ENCODE assay signal across 8 cellular contexts in genomic region chr4:17595471-17596005, GRCh38. TPM values are rescaled to one million over a fixed set of nuclear protein-coding genes. Genes with fewer than 3 reads are reported as not detected.
DNase-seq lines count a peak whose midpoint lies in the region; ATAC-seq and TF ChIP-seq lines count a peak whose summit lies in the region.
"Had no signal": no experiment of that assay in that cellular context is flagged by ENCODE, and none has a peak within 500 bp of the region (broad histone marks: within the 10 kb centered on the region; RNA-seq: fewer than 3 reads in every experiment).

No MANE protein-coding gene starts in this region.

- no peaks in the 10 kb centered on the region for H3K4me1 ChIP-seq in naive thymus-derived CD4-positive, alpha-beta T cell (ENCODE audit: control insufficient read depth in 2 of 2, insufficient read depth in 2 of 2, low read length in 2 of 2)
- no peaks in the 10 kb centered on the region for H3K4me1 ChIP-seq in hepatocyte (ENCODE audit: insufficient read depth)

- H3K4me3 ChIP-seq in naive thymus-derived CD4-positive, alpha-beta T cell (ENCODE audit: low read length) = no peak overlapping the region
- no peak overlapping the region for H3K4me3 ChIP-seq in hepatocyte

- no peaks in the 10 kb centered on the region for H3K27me3 ChIP-seq in naive thymus-derived CD4-positive, alpha-beta T cell (ENCODE audit: control insufficient read depth in 2 of 2, insufficient read depth in 2 of 2, low read length in 2 of 2)
- no peaks in the 10 kb centered on the region for H3K27me3 ChIP-seq in hepatocyte

- no peaks in the 10 kb centered on the region for H3K9me2 ChIP-seq in hepatocyte (replicated peaks; ENCODE audit: insufficient read depth)

- no peak overlapping the region for H3K4me2 ChIP-seq in hepatocyte

- POLR2A ChIA-PET in naive thymus-derived CD4-positive, alpha-beta T cell (lab: Charles Lee) = interaction anchor here (1.2 kb wide), 1 partner anchor 19 kb away, joined by 3 read pairs; the partner anchor contains the start of gene MED28

- H3K27ac ChIP-seq in naive thymus-derived CD4-positive, alpha-beta T cell (ENCODE audit: low read depth, low read length) = no peak overlapping the region
- H3K27ac ChIP-seq in hepatocyte = no peak overlapping the region

- peaks cover 0 to 22% (median 5%) of the 10 kb centered on the region in 7 donors for H3K4me1 Mint-ChIP-seq in naive thymus-derived CD4-positive, alpha-beta T cell
- H3K4me1 Mint-ChIP-seq in nephron progenitor cell = no peaks in the 10 kb centered on the region

- TF ChIP-seq CTCF in nephron progenitor cell (IDR thresholded peaks at IDR 0.05) = no peak
- no peak for TF ChIP-seq CTCF in hepatocyte (IDR thresholded peaks at IDR 0.05; ENCODE audit: poor library complexity)

- H3K36me3 Mint-ChIP-seq in naive thymus-derived CD4-positive, alpha-beta T cell = peaks cover 6 to 56% (median 20%) of the 10 kb centered on the region in 5 donors
- peaks cover 40% of the 10 kb centered on the region for H3K36me3 Mint-ChIP-seq in nephron progenitor cell (ENCODE audit: low read depth)

- no peaks in the 10 kb centered on the region for H3K79me2 ChIP-seq in hepatocyte

- no peaks in the 10 kb centered on the region for H3K9me3 Mint-ChIP-seq in naive thymus-derived CD4-positive, alpha-beta T cell
- H3K9me3 Mint-ChIP-seq in nephron progenitor cell = no peaks in the 10 kb centered on the region

- no peak for DNase-seq in naive thymus-derived CD4-positive, alpha-beta T cell
- DNase-seq in nephron progenitor cell = no peak
- DNase-seq in activated T-cell treated with anti-CD3 and anti-CD28 coated beads, Interleukin-2, amount 50 U/mL, for 1 hour = no peak
- DNase-seq in hepatocyte (ENCODE audit: low spot score) = no peak
- DNase-seq: small intestine had no signal

- intact Hi-C loops in naive thymus-derived CD4-positive, alpha-beta T cell (cut with micrococcal nuclease) = loop anchor here in 1 of 2 donors (2.0 kb wide), 2 partner anchors 19 kb away; partner anchors contain the start of genes LAP3 and MED28

- CTCF ChIA-PET in naive thymus-derived CD4-positive, alpha-beta T cell (lab: Charles Lee) = no interaction called here

- ATAC-seq in GM19025 (IDR thresholded peaks at IDR 0.05; ENCODE audit: low read depth, unreplicated experiment) (peak; percentile 69), HG02623 (IDR thresholded peaks at IDR 0.05; ENCODE audit: unreplicated experiment) (peak; percentile 86), HG03571 (IDR thresholded peaks at IDR 0.05; ENCODE audit: unreplicated experiment) (peak; percentile 81)
- ATAC-seq in naive thymus-derived CD4-positive, alpha-beta T cell = peak; percentile 66

- H3K27ac Mint-ChIP-seq in naive thymus-derived CD4-positive, alpha-beta T cell = peak overlapping the region in 2 of 9 donors; percentile 13 to 43
- H3K27ac Mint-ChIP-seq in nephron progenitor cell = no peak overlapping the region

- no peak overlapping the region for H2AFZ ChIP-seq in hepatocyte

- no peaks in the 10 kb centered on the region for H3K9me3 ChIP-seq in naive thymus-derived CD4-positive, alpha-beta T cell (ENCODE audit: control insufficient read depth in 2 of 3, low read length in 3 of 3)
- H3K9me3 ChIP-seq in hepatocyte (ENCODE audit: low read depth) = no peaks in the 10 kb centered on the region

- 94% methylated on average over 6 of the region's 6 CpGs for WGBS in hepatocyte (ENCODE audit: low lambda C conversion rate, missing lambda C conversion rate)

- peaks cover 6 to 60% (median 14%) of the 10 kb centered on the region in 3 experiments for H3K36me3 ChIP-seq in naive thymus-derived CD4-positive, alpha-beta T cell (ENCODE audit: control insufficient read depth in 2 of 3, insufficient read depth in 3 of 3, low read length in 3 of 3)
- H3K36me3 ChIP-seq in hepatocyte (replicated peaks; ENCODE audit: insufficient read depth, low read depth) = no peaks in the 10 kb centered on the region

- H3K4me3 Mint-ChIP-seq in naive thymus-derived CD4-positive, alpha-beta T cell = no peak overlapping the region
- no peak overlapping the region for H3K4me3 Mint-ChIP-seq in nephron progenitor cell

- H4K20me1 ChIP-seq in hepatocyte (ENCODE audit: insufficient read depth, poor library complexity, severe bottlenecking) = no peaks in the 10 kb centered on the region

- H3K27me3 Mint-ChIP-seq in naive thymus-derived CD4-positive, alpha-beta T cell = no peaks in the 10 kb centered on the region
- H3K27me3 Mint-ChIP-seq in nephron progenitor cell (ENCODE audit: low read depth, poor library complexity) = no peaks in the 10 kb centered on the region

RNA-seq across cellular contexts. Expression of gene LAP3, which starts 18.5 kb away (rescaled TPM):
- 100 to 1,000 TPM in 1 of 5 experiments, 10 to 100 TPM in 4; 25.2 to 142 (median 54.9) TPM for total RNA-seq in naive thymus-derived CD4-positive, alpha-beta T cell
- 10 to 100 TPM; 41.8 to 49.6 TPM for polyA plus RNA-seq in naive thymus-derived CD4-positive, alpha-beta T cell
- 75.5 and 76.4 TPM in 2 replicates for total RNA-seq in hepatocyte
- 53.2 and 56.2 TPM in 2 replicates for polyA plus RNA-seq in hepatocyte

RNA-seq across cellular contexts. Expression of gene MED28, which starts 18.9 kb away (rescaled TPM):
- total RNA-seq in naive thymus-derived CD4-positive, alpha-beta T cell = 10 to 100 TPM; 50.1 to 82.1 (median 55.7) TPM
- 10 to 100 TPM; 42.1 to 42.8 TPM for polyA plus RNA-seq in naive thymus-derived CD4-positive, alpha-beta T cell
- total RNA-seq in hepatocyte = 17.6 and 19.3 TPM in 2 replicates
- 46.6 and 49.4 TPM in 2 replicates for polyA plus RNA-seq in hepatocyte
